Comparison of ENCODE assay signal across 1 cellular context in genomic region chr1:234605493-234605982, GRCh38.
TF ChIP-seq lines count a peak whose summit lies in the region.

No MANE protein-coding gene starts in this region.

TF ChIP-seq in H1, 55 proteins besides CTCF, POLR2A, EP300 and RAD21 (continued from another document):
- TF ChIP-seq CHD7 (IDR thresholded peaks at IDR 0.05; ENCODE audit: insufficient replicate concordance, low read length) (no peak), CHD1 (IDR thresholded peaks at IDR 0.05; ENCODE audit: low read depth, low read length) (no peak), KDM4A (IDR thresholded peaks at IDR 0.05; ENCODE audit: low read depth, low read length, severe bottlenecking) (no peak), TAF7 (optimal IDR thresholded peaks at IDR 0.05; ENCODE audit: borderline replicate concordance, low read depth, low read length) (no peak), ASH2L (IDR thresholded peaks at IDR 0.05; ENCODE audit: low read length) (no peak), SIRT6 (IDR thresholded peaks at IDR 0.05; ENCODE audit: low read length) (no peak), NRF1 (IDR thresholded peaks at IDR 0.05; ENCODE audit: low read depth, low read length) (no peak), YY1 (IDR thresholded peaks at IDR 0.05; ENCODE audit: low read depth, low read length) (no peak), HDAC2 (IDR thresholded peaks at IDR 0.05; ENCODE audit: borderline replicate concordance in 1 of 2, low read depth in 2 of 2, low read length in 2 of 2) (no peak), CHD2 (IDR thresholded peaks at IDR 0.05; ENCODE audit: low read length) (no peak), JUND (IDR thresholded peaks at IDR 0.05; ENCODE audit: low read length) (no peak), POU5F1 (IDR thresholded peaks at IDR 0.05; ENCODE audit: low read depth, low read length) (no peak), ATF3 (IDR thresholded peaks at IDR 0.05; ENCODE audit: insufficient read depth, low read depth, low read length) (no peak), SRF (IDR thresholded peaks at IDR 0.05; ENCODE audit: low read depth, low read length) (no peak), PHF8 (conservative IDR thresholded peaks at IDR 0.05; ENCODE audit: low read depth, low read length) (no peak), GTF2F1 (IDR thresholded peaks at IDR 0.05; ENCODE audit: borderline replicate concordance, low read depth, low read length) (no peak), KDM5A (IDR thresholded peaks at IDR 0.05; ENCODE audit: low read length) (no peak), NANOG (IDR thresholded peaks at IDR 0.05; ENCODE audit: insufficient read depth, low read depth, low read length, poor library complexity, severe bottlenecking) (no peak), EZH2 (IDR thresholded peaks at IDR 0.05; ENCODE audit: low read depth, low read length, severe bottlenecking) (no peak)
